ENCODE assay signal across 21 cellular contexts in the genomic region with DNA sequence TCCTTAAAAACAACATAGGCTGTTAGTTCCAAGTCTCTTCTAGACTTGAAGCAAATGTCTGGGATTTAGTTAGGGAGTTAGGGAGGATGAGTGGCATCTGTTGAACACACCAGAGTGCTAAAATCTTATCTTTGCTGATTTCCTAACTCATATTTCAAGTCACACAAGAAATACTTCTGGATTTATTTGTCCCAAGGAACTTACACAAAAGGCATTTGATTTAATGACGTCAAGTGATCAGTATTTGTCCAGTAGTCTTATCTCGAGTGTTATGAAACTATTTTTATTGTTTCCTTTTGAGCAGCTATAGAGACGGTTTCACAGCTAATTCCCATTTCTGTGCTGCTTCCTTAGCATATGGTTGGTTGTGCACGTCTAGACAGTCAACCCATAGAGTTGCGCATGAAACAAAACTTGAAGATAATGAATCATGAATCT.
A peak's percentile ranks its signal among the peaks of the same experiment; 100 is the strongest.
DNase-seq lines count a peak whose midpoint lies in the region; ATAC-seq, FAIRE-seq and TF ChIP-seq lines count a peak whose summit lies in the region.
"Had no signal": no experiment of that assay in that cellular context is flagged by ENCODE, and none has a peak within 500 bp of the region (broad histone marks: within the 10 kb centered on the region; RNA-seq: fewer than 3 reads in every experiment).

No MANE protein-coding gene starts in this region.

- no peaks in the 10 kb centered on the region for H3K9me3 Mint-ChIP-seq in activated T-cell treated with anti-CD3 and anti-CD28 coated beads, Interleukin-2, amount 50 U/mL, for 4 hours

- H3K27ac ChIP-seq in lower lobe of right lung: no peak overlapping the region
- no peak overlapping the region for H3K27ac ChIP-seq in thyroid gland
- H3K27ac ChIP-seq: BLaER1 treated with 17β-estradiol and CSF1 and Interleukin-3, amounts not matched to agents 10 nM and 100 nM; cardiac muscle cell; KMS-11 had no signal

- H3K36me3 ChIP-seq in lower lobe of right lung (no peaks in the 10 kb centered on the region), thyroid gland (no peaks in the 10 kb centered on the region)
- H3K36me3 ChIP-seq: BLaER1 treated with 17β-estradiol and CSF1 and Interleukin-3, amounts not matched to agents 10 nM and 100 nM; cardiac muscle cell had no signal

- no peak overlapping the region for H3K4me3 ChIP-seq in AG09309 (ENCODE audit: control insufficient read depth, low read depth, low read length)
- H3K4me3 ChIP-seq in epithelial cell of esophagus (ENCODE audit: low read length): no peak overlapping the region
- no peak overlapping the region for H3K4me3 ChIP-seq in lower lobe of right lung
- no peak overlapping the region for H3K4me3 ChIP-seq in thyroid gland (replicated peaks in 1 of 3)
- H3K4me3 ChIP-seq: BLaER1 treated with 17β-estradiol and CSF1 and Interleukin-3, amounts not matched to agents 10 nM and 100 nM; cardiac muscle cell had no signal

- 68 to 77% methylated on average over 5 of the region's 5 CpGs for WGBS in thyroid gland, 2 donors

- H3K27me3 ChIP-seq in lower lobe of right lung (ENCODE audit: low read depth) (no peaks in the 10 kb centered on the region), thyroid gland (no peaks in the 10 kb centered on the region)
- H3K27me3 ChIP-seq: BLaER1 treated with 17β-estradiol and CSF1 and Interleukin-3, amounts not matched to agents 10 nM and 100 nM; cardiac muscle cell had no signal

- no peak for TF ChIP-seq CTCF in AG09309 (IDR thresholded peaks at IDR 0.05; ENCODE audit: control insufficient read depth, insufficient read depth, low read depth, low read length, missing control alignments)
- TF ChIP-seq CTCF in epithelial cell of esophagus (IDR thresholded peaks at IDR 0.05; ENCODE audit: insufficient read depth, low read depth, low read length, missing control alignments): no peak
- no peak for TF ChIP-seq CTCF in lower lobe of right lung (IDR thresholded peaks at IDR 0.05)
- TF ChIP-seq CTCF in thyroid gland (IDR thresholded peaks at IDR 0.05): no peak

- ATAC-seq in lower lobe of right lung: peak; percentile 56 to 70
- no peak for ATAC-seq in activated T-cell treated with anti-CD3 and anti-CD28 coated beads, Interleukin-2, amount 50 U/mL, for 4 hours

- DNase-seq in AG09309 (ENCODE audit: low read depth): peak; percentile 97
- DNase-seq in HT1080 (ENCODE audit: low read depth): peak; percentile 36
- DNase-seq in epithelial cell of esophagus (ENCODE audit: low read depth): peak; percentile 91
- DNase-seq in lower lobe of right lung: no peak
- DNase-seq in thyroid gland: no peak
- DNase-seq in 8988T: no peak
- no peak for DNase-seq in GM12892 (ENCODE audit: insufficient read length)
- DNase-seq in activated T-cell treated with anti-CD3 and anti-CD28 coated beads, Interleukin-2, amount 50 U/mL, for 4 hours: no peak
- DNase-seq: activated CD8-positive, alpha-beta memory T cell treated with anti-CD3 and anti-CD28 coated beads for 24 hours; activated effector memory CD4-positive, alpha-beta T cell treated with anti-CD3 and anti-CD28 coated beads, Interleukin-2, amount 50 U/mL, for 16 hours; NCI-H1930; NCI-H82; SHP77 treated with DMSO at 0.1 percent for 48 hours; stimulated activated CD8-positive, alpha-beta memory T cell treated with anti-CD3 and anti-CD28 coated beads, Interleukin-4, amount 100 ng/mL, for 48 hours had no signal

- H3K27me3 Mint-ChIP-seq in activated T-cell treated with anti-CD3 and anti-CD28 coated beads, Interleukin-2, amount 50 U/mL, for 4 hours (ENCODE audit: low read depth): peaks cover 9% of the 10 kb centered on the region

- H3K36me3 Mint-ChIP-seq in activated T-cell treated with anti-CD3 and anti-CD28 coated beads, Interleukin-2, amount 50 U/mL, for 4 hours (ENCODE audit: insufficient read depth): no peaks in the 10 kb centered on the region

- H3K9me3 ChIP-seq in lower lobe of right lung (no peaks in the 10 kb centered on the region), thyroid gland (no peaks in the 10 kb centered on the region)
- H3K9me3 ChIP-seq: BLaER1 treated with 17β-estradiol and CSF1 and Interleukin-3, amounts not matched to agents 10 nM and 100 nM had no signal

- no peak overlapping the region for H3K4me3 Mint-ChIP-seq in activated T-cell treated with anti-CD3 and anti-CD28 coated beads, Interleukin-2, amount 50 U/mL, for 4 hours

- no peaks in the 10 kb centered on the region for H3K4me1 Mint-ChIP-seq in activated T-cell treated with anti-CD3 and anti-CD28 coated beads, Interleukin-2, amount 50 U/mL, for 4 hours (ENCODE audit: low read depth)

- FAIRE-seq in GM12892 (lab: Jason Lieb, UNC): no peak
- FAIRE-seq: endometrium, GM12891, TTC549, urothelium cell line had no signal

- intact Hi-C loops in lower lobe of right lung (cut with DNase I) (no loop called here), thyroid gland (cut with DNase I) (no loop called here)

- H3K4me1 ChIP-seq in lower lobe of right lung (no peaks in the 10 kb centered on the region), thyroid gland (no peaks in the 10 kb centered on the region)

- TF ChIP-seq POLR2A in thyroid gland (IDR thresholded peaks at IDR 0.05) (no peak), GM12892 (IDR thresholded peaks at IDR 0.05; ENCODE audit: low read depth, low read length) (no peak)

Comparison
In these comparisons a context has a peak if more than half of its experiments do, and no peak if none do; other contexts are left out.
1. DNase-seq: peak in AG09309 (single experiment), HT1080 (single experiment) and epithelial cell of esophagus (single experiment); none in lower lobe of right lung (single experiment), thyroid gland (0 of 2), 8988T (single experiment), GM12892 (single experiment) and activated T-cell treated with anti-CD3 and anti-CD28 coated beads, Interleukin-2, amount 50 U/mL, for 4 hours (single experiment).
2. ATAC-seq: peak in lower lobe of right lung (2 of 2); none in activated T-cell treated with anti-CD3 and anti-CD28 coated beads, Interleukin-2, amount 50 U/mL, for 4 hours (0 of 2).